In the genomic region with DNA sequence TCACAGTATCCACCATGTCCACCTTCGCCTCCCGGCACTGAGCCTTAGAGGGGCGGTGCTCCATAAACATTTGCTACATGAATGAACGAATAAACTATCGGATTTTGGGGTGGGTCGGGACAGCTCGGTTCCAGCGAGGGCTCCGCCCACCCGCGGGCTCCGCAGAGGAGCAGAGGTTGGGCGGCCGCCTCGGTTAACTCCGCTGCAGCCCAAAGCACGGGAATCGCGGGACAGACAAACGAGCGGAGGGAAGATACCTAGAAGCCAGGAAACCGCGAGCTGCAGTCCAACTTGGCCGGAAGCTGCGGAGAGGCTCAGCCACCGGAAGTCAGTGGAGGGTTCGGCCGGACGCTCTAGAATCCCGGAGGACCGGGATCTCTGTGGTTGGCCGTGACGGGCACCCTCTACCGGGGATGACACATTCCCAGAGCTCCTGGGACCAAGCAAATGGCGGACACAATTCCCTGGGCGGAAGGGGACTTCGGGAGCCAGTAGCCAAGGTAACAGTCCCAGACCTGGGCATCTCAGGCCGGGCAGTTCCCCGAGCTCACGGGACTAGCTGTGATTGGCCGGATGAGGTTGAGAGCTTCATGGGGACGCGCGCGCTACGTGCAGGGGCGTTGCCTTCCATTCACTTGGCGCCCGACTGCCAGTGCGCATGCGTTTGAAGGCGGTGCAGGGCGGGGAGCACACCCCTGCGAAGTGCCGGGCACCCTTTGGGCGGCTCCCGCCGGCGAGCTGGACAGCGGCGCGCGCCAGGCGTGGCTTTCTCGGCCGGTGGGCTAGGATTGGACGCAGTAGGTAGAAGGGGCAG, we compare ENCODE assay signal across 8 cellular contexts. TPM values are rescaled to one million over a fixed set of nuclear protein-coding genes. Genes with fewer than 3 reads are reported as not detected.
A peak's percentile ranks its signal among the peaks of the same experiment; 100 is the strongest.
DNase-seq lines count a peak whose midpoint lies in the region; ATAC-seq and TF ChIP-seq lines count a peak whose summit lies in the region.

No MANE protein-coding gene starts in this region.

- peaks cover 0 to 3% (median 0%) of the 10 kb centered on the region in 7 donors for H3K9me3 Mint-ChIP-seq in CD14-positive monocyte

- ATAC-seq in GM19395 (IDR thresholded peaks at IDR 0.05; ENCODE audit: unreplicated experiment) = peak; percentile 90
- peak; percentile 81 for ATAC-seq in HG03558 (IDR thresholded peaks at IDR 0.05; ENCODE audit: extremely low read depth, unreplicated experiment)

- H3K27me3 Mint-ChIP-seq in CD14-positive monocyte (ENCODE audit: low read depth in 3 of 3) = peaks cover 0 to 5% (median 3%) of the 10 kb centered on the region in 3 donors

- peaks cover 27% of the 10 kb centered on the region for H3K4me1 Mint-ChIP-seq in CD14-positive monocyte

- peak overlapping the region; percentile 98 to 99 for H3K4me3 Mint-ChIP-seq in CD14-positive monocyte

- TF ChIP-seq CTCF in CD14-positive monocyte (IDR thresholded peaks at IDR 0.05) = no peak

- intact Hi-C loops in CD14-positive monocyte (cut with micrococcal nuclease) = loop anchor here (2.0 kb wide), 2 partner anchors 15 to 21 kb away; a partner anchor contains a TSS

- DNase-seq in CD14-positive monocyte (ENCODE audit: low spot score) (peak; percentile 99), NCI-H748 (lab: John Stamatoyannopoulos, UW; ENCODE audit: unreplicated experiment) (peak; percentile 100), dedifferentiated amniotic fluid mesenchymal stem cell (ENCODE audit: extremely low spot score) (peak; percentile 98), left kidney (ENCODE audit: low read depth, low spot score) (peak; percentile 100)
- DNase-seq in activated CD4-positive, alpha-beta T cell treated with anti-CD3 and anti-CD28 coated beads, Interleukin-2, amount 50 U/mL, for 24 hours (ENCODE audit: low read depth in 1 of 2, low spot score in 1 of 2) = peak; percentile 87 to 92
- DNase-seq in stimulated activated CD4-positive, alpha-beta T cell treated with anti-CD3 and anti-CD28 coated beads, Interleukin-1b, Interleukin-23, amount 100 ng/mL, for 48 hours = peak; percentile 97

- peaks cover 46% of the 10 kb centered on the region in 2 donors for H3K36me3 Mint-ChIP-seq in CD14-positive monocyte

- H3K27ac Mint-ChIP-seq in CD14-positive monocyte = peak overlapping the region; percentile 99 to 100 (median 100)

RNA-seq across cellular contexts. Expression of a gene that starts 0.5 kb away (rescaled TPM):
- 1 to 10 TPM; 9.3 to 10.0 TPM for polyA plus RNA-seq in CD14-positive monocyte

RNA-seq across cellular contexts. Expression of a gene that starts 9.2 kb away (rescaled TPM):
- polyA plus RNA-seq in CD14-positive monocyte = under 1 TPM; 0.12 to 0.73 TPM

RNA-seq across cellular contexts. Expression of a gene that starts 15.3 kb away (rescaled TPM):
- not detected for polyA plus RNA-seq in CD14-positive monocyte

RNA-seq across cellular contexts. Expression of a gene that starts 33.2 kb away (rescaled TPM):
- polyA plus RNA-seq in CD14-positive monocyte = not detected

Comparison
In these comparisons a context has a peak if more than half of its experiments do, and no peak if none do; other contexts are left out.
1. Peak in every context shown above with its lines: DNase-seq and ATAC-seq.